ENCODE assay signal across 16 cellular contexts in genomic region chr1:175182347-175182746, GRCh38. TPM values are rescaled to one million over a fixed set of nuclear protein-coding genes. Genes with fewer than 3 reads are reported as not detected.
"Had no signal": no experiment of that assay in that cellular context is flagged by ENCODE, and none has a peak within 500 bp of the region (broad histone marks: within the 10 kb centered on the region; RNA-seq: fewer than 3 reads in every experiment).

No MANE protein-coding gene starts in this region.

- H3K27ac Mint-ChIP-seq: activated naive CD4-positive, alpha-beta T cell treated with anti-CD3 and anti-CD28 coated beads for 36 hours; endodermal cell had no signal

- H3K27me3 ChIP-seq: adrenal gland, cardiac muscle cell, gastrocnemius medialis, heart left ventricle, spleen had no signal

- DNase-seq: activated CD4-positive, alpha-beta T cell treated with anti-CD3 and anti-CD28 coated beads for 48 hours; activated CD8-positive, alpha-beta memory T cell treated with anti-CD3 and anti-CD28 coated beads for 24 hours; activated naive CD4-positive, alpha-beta T cell treated with anti-CD3 and anti-CD28 coated beads for 36 hours; adrenal gland; endodermal cell; gastrocnemius medialis; heart left ventricle; immature natural killer cell; mesendoderm; right cardiac atrium; spleen; WERI-Rb-1 had no signal

- H3K27ac ChIP-seq: adrenal gland, cardiac muscle cell, gastrocnemius medialis, heart left ventricle, prostate gland, thoracic aorta, WERI-Rb-1 had no signal

- ATAC-seq: gastrocnemius medialis, heart left ventricle, right cardiac atrium had no signal

- H3K4me1 ChIP-seq: adrenal gland, prostate gland had no signal

- H3K9me3 ChIP-seq: adrenal gland, gastrocnemius medialis, heart left ventricle, prostate gland, spleen, thoracic aorta had no signal

- H3K4me3 Mint-ChIP-seq: activated naive CD4-positive, alpha-beta T cell treated with anti-CD3 and anti-CD28 coated beads for 36 hours; endodermal cell; immature natural killer cell had no signal

- H3K9me3 Mint-ChIP-seq: activated naive CD4-positive, alpha-beta T cell treated with anti-CD3 and anti-CD28 coated beads for 36 hours; endodermal cell; immature natural killer cell had no signal

RNA-seq across cellular contexts. Expression of gene KIAA0040, which starts 10.2 kb away (rescaled TPM):
- polyA plus RNA-seq: neural cell had no signal
